ENCODE assay signal across 9 cellular contexts in the genomic region with DNA sequence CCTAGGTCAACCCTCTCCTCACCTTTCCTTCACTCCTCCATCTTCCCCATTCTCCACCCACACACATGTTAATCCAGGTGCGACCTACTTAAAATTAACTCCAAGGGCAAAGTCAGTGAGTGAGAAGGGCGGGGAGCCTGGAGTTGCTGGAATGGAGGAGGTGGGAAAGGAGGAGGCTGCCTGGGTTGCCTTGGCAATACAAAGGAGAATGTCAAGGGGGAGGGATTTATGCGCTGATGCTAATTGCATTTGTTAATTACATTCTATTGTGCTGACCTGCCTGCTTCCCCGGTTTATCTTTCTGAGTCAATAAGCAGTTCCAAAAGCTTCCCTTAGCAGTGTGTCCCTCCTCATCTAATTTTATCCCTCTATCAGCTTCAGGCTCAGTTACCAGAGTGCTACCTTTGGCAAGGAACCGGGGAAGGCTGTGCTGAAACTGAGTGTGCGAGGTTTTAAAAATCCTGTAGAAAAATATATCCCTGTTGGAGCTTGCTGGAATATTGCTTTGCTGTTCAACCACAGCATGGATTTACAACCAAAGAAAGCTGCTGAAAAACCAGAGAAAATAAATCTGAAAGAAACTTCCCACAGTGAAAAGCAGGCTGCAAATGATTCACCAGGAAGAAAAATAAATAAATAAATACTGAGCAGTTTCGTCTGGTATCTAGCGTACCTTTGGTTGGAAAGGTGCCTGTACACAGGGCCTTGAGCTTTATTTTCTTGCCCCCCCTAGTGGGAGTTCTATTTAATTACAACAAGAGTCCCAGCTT.
DNase-seq lines count a peak whose midpoint lies in the region; ATAC-seq and TF ChIP-seq lines count a peak whose summit lies in the region.
"Had no signal": no experiment of that assay in that cellular context is flagged by ENCODE, and none has a peak within 500 bp of the region (broad histone marks: within the 10 kb centered on the region; RNA-seq: fewer than 3 reads in every experiment).

No MANE protein-coding gene starts in this region.

- no peaks in the 10 kb centered on the region for H3K27me3 Mint-ChIP-seq in stimulated activated naive CD8-positive, alpha-beta T cell treated with anti-CD3 and anti-CD28 coated beads, Interleukin-15, amount 100 ng/mL, for 72 hours

- H3K27ac Mint-ChIP-seq in stimulated activated naive CD8-positive, alpha-beta T cell treated with anti-CD3 and anti-CD28 coated beads, Interleukin-15, amount 100 ng/mL, for 72 hours, result no peak overlapping the region

- H3K9me2 ChIP-seq in Loucy (replicated peaks; ENCODE audit: low read depth, low read length), result no peaks in the 10 kb centered on the region
- H3K9me2 ChIP-seq in PC-9 (ENCODE audit: insufficient read depth), result no peaks in the 10 kb centered on the region

- TF ChIP-seq POLR2A in vagina (IDR thresholded peaks at IDR 0.05), result no peak

- H3K9ac ChIP-seq in Loucy (ENCODE audit: low read depth, low read length, poor library complexity, severe bottlenecking), result no peak overlapping the region

- no peaks in the 10 kb centered on the region for H3K27me3 ChIP-seq in Loucy (ENCODE audit: insufficient read depth, low read length, poor library complexity, severe bottlenecking)
- H3K27me3 ChIP-seq in PC-9 (ENCODE audit: insufficient read depth, low read depth), result no peaks in the 10 kb centered on the region
- H3K27me3 ChIP-seq in lower lobe of right lung (ENCODE audit: low read depth), result no peaks in the 10 kb centered on the region
- H3K27me3 ChIP-seq in vagina, result no peaks in the 10 kb centered on the region

- TF ChIP-seq CTCF in Loucy (conservative IDR thresholded peaks at IDR 0.05; ENCODE audit: low read length) (peak; percentile 81), PC-9 (conservative IDR thresholded peaks at IDR 0.05) (peak; percentile 89), lower lobe of right lung (IDR thresholded peaks at IDR 0.05) (peak; percentile 52), vagina (IDR thresholded peaks at IDR 0.05) (peak in 2 of 3 experiments; percentile 50 to 68)

- H3K36me3 ChIP-seq in Loucy (ENCODE audit: insufficient read depth, low read length), result no peaks in the 10 kb centered on the region
- H3K36me3 ChIP-seq in PC-9 (ENCODE audit: low read depth), result no peaks in the 10 kb centered on the region
- no peaks in the 10 kb centered on the region for H3K36me3 ChIP-seq in lower lobe of right lung
- H3K36me3 ChIP-seq in vagina, result no peaks in the 10 kb centered on the region

- H3K4me1 Mint-ChIP-seq in stimulated activated naive CD8-positive, alpha-beta T cell treated with anti-CD3 and anti-CD28 coated beads, Interleukin-15, amount 100 ng/mL, for 72 hours, result no peaks in the 10 kb centered on the region

- H3K79me2 ChIP-seq in Loucy (ENCODE audit: insufficient read depth, low read length) (no peaks in the 10 kb centered on the region), PC-9 (ENCODE audit: low read depth) (no peaks in the 10 kb centered on the region)

- peak overlapping the region; percentile 60; the same call in 1 of the 2 replicates for H2AFZ ChIP-seq in Loucy (ENCODE audit: low read length)
- peak overlapping the region; percentile 37 for H2AFZ ChIP-seq in PC-9

- H3K4me3 ChIP-seq in Loucy (ENCODE audit: low read length, poor library complexity, severe bottlenecking) (no peak overlapping the region), PC-9 (no peak overlapping the region), lower lobe of right lung (peak overlapping the region; percentile 18), vagina (no peak overlapping the region)

- H3K4me3 Mint-ChIP-seq in stimulated activated naive CD8-positive, alpha-beta T cell treated with anti-CD3 and anti-CD28 coated beads, Interleukin-15, amount 100 ng/mL, for 72 hours, result no peak overlapping the region

- DNase-seq in stimulated activated naive CD8-positive, alpha-beta T cell treated with anti-CD3 and anti-CD28 coated beads, Interleukin-15, amount 100 ng/mL, for 72 hours, result peak in 1 of 2 donors; percentile 8
- no peak for DNase-seq in stimulated activated naive CD8-positive, alpha-beta T cell treated with anti-CD3 and anti-CD28 coated beads, Interleukin-15, Interleukin-2, amounts not matched to agents 100 U/mL and 50 U/mL, for 24 hours
- DNase-seq in PC-9 (peak; percentile 53 to 72), ecto neural progenitor cell (ENCODE audit: low spot score) (peak; percentile 51), lower lobe of right lung (no peak), vagina (ENCODE audit: extremely low spot score in 2 of 2) (no peak)

- H3F3A ChIP-seq in Loucy (ENCODE audit: low read depth) (no peaks in the 10 kb centered on the region), PC-9 (ENCODE audit: insufficient read depth, low read depth) (no peaks in the 10 kb centered on the region)

- H4K20me1 ChIP-seq in Loucy (ENCODE audit: insufficient read depth, low read length, poor library complexity, severe bottlenecking) (no peaks in the 10 kb centered on the region), PC-9 (ENCODE audit: insufficient read depth) (no peaks in the 10 kb centered on the region)

- peak; percentile 65 for ATAC-seq in stimulated activated naive CD8-positive, alpha-beta T cell treated with anti-CD3 and anti-CD28 coated beads, Interleukin-15, amount 100 ng/mL, for 72 hours
- no peak for ATAC-seq in stimulated activated naive CD8-positive, alpha-beta T cell treated with anti-CD3 and anti-CD28 coated beads, Interleukin-15, Interleukin-2, amounts not matched to agents 100 U/mL and 50 U/mL, for 24 hours
- peak; percentile 90 for ATAC-seq in HG02588 (IDR thresholded peaks at IDR 0.05; ENCODE audit: unreplicated experiment)
- peak; percentile 85 to 91 for ATAC-seq in lower lobe of right lung

- POLR2A ChIA-PET in PC-9 (lab: Charles Lee; ENCODE audit: unreplicated experiment), result interaction anchor here (0.6 kb wide), 1 partner anchor 86 kb away, joined by 6 read pairs; no protein-coding TSS in a partner anchor

- H3K9me3 ChIP-seq in Loucy (ENCODE audit: insufficient read depth, low read depth, low read length) (no peaks in the 10 kb centered on the region), PC-9 (ENCODE audit: insufficient read depth, low read depth) (no peaks in the 10 kb centered on the region), lower lobe of right lung (no peaks in the 10 kb centered on the region), vagina (no peaks in the 10 kb centered on the region)

- H3K9me3 Mint-ChIP-seq in stimulated activated naive CD8-positive, alpha-beta T cell treated with anti-CD3 and anti-CD28 coated beads, Interleukin-15, amount 100 ng/mL, for 72 hours, result no peaks in the 10 kb centered on the region

- intact Hi-C loops in PC-9 (cut with micrococcal nuclease; ENCODE audit: unreplicated experiment) (loop anchor here (1.0 to 10.0 kb wide), 6 partner anchors 109 to 1733 kb away; no protein-coding TSS in a partner anchor), lower lobe of right lung (cut with DNase I) (no loop called here), vagina (cut with DNase I) (loop anchor here (10.0 kb wide), 1 partner anchor 291 kb away; no protein-coding TSS in a partner anchor)

- BruUV-seq in PC-9 (replicated peaks; lab: Mats Ljungman, UMichigan), result no TSS peak

- CTCF ChIA-PET in PC-9 (lab: Charles Lee), result interaction anchor here (0.6 to 1.4 kb wide), 6 partner anchors 10 to 705 kb away, joined by 3 to 32 read pairs (median 5); no protein-coding TSS in a partner anchor

- H3K27ac ChIP-seq in PC-9 (no peak overlapping the region), lower lobe of right lung (no peak overlapping the region), vagina (no peak overlapping the region)
- H3K27ac ChIP-seq: skin epidermis had no signal

- H3K4me2 ChIP-seq in Loucy (ENCODE audit: low read depth, low read length, poor library complexity, severe bottlenecking) (no peak overlapping the region), PC-9 (peak overlapping the region; percentile 50)

- H3K4me1 ChIP-seq in Loucy (ENCODE audit: insufficient read depth, low read length, poor library complexity, severe bottlenecking) (no peaks in the 10 kb centered on the region), PC-9 (replicated peaks; ENCODE audit: insufficient read depth) (no peaks in the 10 kb centered on the region; the same call in 1 of the 2 replicates), lower lobe of right lung (no peaks in the 10 kb centered on the region), vagina (peaks cover 17% of the 10 kb centered on the region)

Comparison
In these comparisons a context has a peak if more than half of its experiments do, and no peak if none do; other contexts are left out.
1. DNase-seq: peak in PC-9 (2 of 2) and ecto neural progenitor cell (single experiment); none in stimulated activated naive CD8-positive, alpha-beta T cell treated with anti-CD3 and anti-CD28 coated beads, Interleukin-15, Interleukin-2, amounts not matched to agents 100 U/mL and 50 U/mL, for 24 hours (single experiment), lower lobe of right lung (single experiment) and vagina (0 of 2).
2. Peak in every context shown above with its lines, with median percentiles within 50 percentile points of each other: CTCF ChIP-seq.